Comparison of ENCODE assay signal across 1 cellular context in genomic region chr16:81458827-81459598, GRCh38.
TF ChIP-seq lines count a peak whose summit lies in the region.

No MANE protein-coding gene starts in this region.

TF ChIP-seq in HepG2, 621 proteins besides CTCF, POLR2A, EP300 and RAD21 (continued from another document):
- TF ChIP-seq DMTF1 (CRISPR knock-in tag; IDR thresholded peaks at IDR 0.05) (no peak), AKAP8 (CRISPR knock-in tag; IDR thresholded peaks at IDR 0.05) (peak; percentile 51), SAFB2 (CRISPR knock-in tag; IDR thresholded peaks at IDR 0.05; ENCODE audit: borderline replicate concordance, low read depth) (0 out of 2 replicates have a peak, but pooled peaks have one; percentile 40), ZNF333 (CRISPR knock-in tag; IDR thresholded peaks at IDR 0.05; ENCODE audit: borderline replicate concordance) (no peak), BATF2 (CRISPR knock-in tag; IDR thresholded peaks at IDR 0.05) (no peak), ZNF552 (CRISPR knock-in tag; IDR thresholded peaks at IDR 0.05; ENCODE audit: borderline replicate concordance) (no peak)
